ENCODE assay signal across 3 cellular contexts in genomic region chr11:45102361-45102809, GRCh38.
TF ChIP-seq lines count a peak whose summit lies in the region.

No MANE protein-coding gene starts in this region.

TF ChIP-seq in SK-N-SH, 30 proteins besides CTCF, POLR2A, EP300 and RAD21:
- TF ChIP-seq SMC3 (IDR thresholded peaks at IDR 0.05; ENCODE audit: low read depth, low read length) (no peak), NFIC (IDR thresholded peaks at IDR 0.05; ENCODE audit: borderline replicate concordance) (no peak), RCOR1 (IDR thresholded peaks at IDR 0.05; ENCODE audit: low read length) (no peak), JUND (IDR thresholded peaks at IDR 0.05) (no peak), RFX5 (IDR thresholded peaks at IDR 0.05; ENCODE audit: low read length) (no peak), SIN3A (IDR thresholded peaks at IDR 0.05; ENCODE audit: borderline replicate concordance, low read depth, low read length) (no peak), TCF12 (IDR thresholded peaks at IDR 0.05) (no peak), GATA2 (CRISPR knock-in tag; IDR thresholded peaks at IDR 0.05) (no peak), FOXJ3 (CRISPR knock-in tag; IDR thresholded peaks at IDR 0.05) (no peak), MAX (IDR thresholded peaks at IDR 0.05; ENCODE audit: low read depth) (no peak), PBX3 (IDR thresholded peaks at IDR 0.05) (no peak), IRF3 (IDR thresholded peaks at IDR 0.05; ENCODE audit: low read depth, low read length) (no peak), FOXM1 (IDR thresholded peaks at IDR 0.05; ENCODE audit: low read depth) (no peak), MEF2A (IDR thresholded peaks at IDR 0.05; ENCODE audit: borderline replicate concordance, low read depth) (no peak), NRF1 (IDR thresholded peaks at IDR 0.05; ENCODE audit: low read depth, low read length) (no peak), POLR2AphosphoS5 (IDR thresholded peaks at IDR 0.05; ENCODE audit: low read depth, low read length) (no peak), TAF1 (IDR thresholded peaks at IDR 0.05; ENCODE audit: borderline replicate concordance, low read depth, low read length) (no peak)

TF ChIP-seq in SK-N-SH treated with all-trans-retinoic acid at 6 μM for 48 hours, 23 proteins besides CTCF, POLR2A, EP300 and RAD21:
- no peak for TF ChIP-seq GLIS3 (CRISPR knock-in tag; IDR thresholded peaks at IDR 0.05)
- no peak for TF ChIP-seq CREB5 (CRISPR knock-in tag; IDR thresholded peaks at IDR 0.05; ENCODE audit: low read depth)
- TF ChIP-seq TCF4 (CRISPR knock-in tag; IDR thresholded peaks at IDR 0.05; ENCODE audit: borderline replicate concordance): no peak
- no peak for TF ChIP-seq PATZ1 (CRISPR knock-in tag; IDR thresholded peaks at IDR 0.05; ENCODE audit: borderline replicate concordance)
- TF ChIP-seq RARB (CRISPR knock-in tag; IDR thresholded peaks at IDR 0.05): no peak

TF ChIP-seq in GM12878, 131 proteins besides CTCF, POLR2A, EP300 and RAD21:
- TF ChIP-seq PBX3 (IDR thresholded peaks at IDR 0.05; ENCODE audit: insufficient replicate concordance, low read depth, low read length): no peak
- TF ChIP-seq RB1 (IDR thresholded peaks at IDR 0.05; ENCODE audit: borderline replicate concordance): no peak
- TF ChIP-seq ZNF217 (IDR thresholded peaks at IDR 0.05): no peak
- TF ChIP-seq POLR2AphosphoS2 (IDR thresholded peaks at IDR 0.05; ENCODE audit: low read depth, low read length): no peak
- no peak for TF ChIP-seq SKIL (IDR thresholded peaks at IDR 0.05; ENCODE audit: low read depth, poor library complexity, severe bottlenecking)
- TF ChIP-seq SUPT20H (IDR thresholded peaks at IDR 0.05; ENCODE audit: borderline replicate concordance, control insufficient read depth, low read depth, low read length): no peak
- TF ChIP-seq RCOR1 (conservative IDR thresholded peaks at IDR 0.05; ENCODE audit: low read depth, low read length): no peak
- TF ChIP-seq TBL1XR1 (IDR thresholded peaks at IDR 0.05; ENCODE audit: low read depth, low read length): no peak
- TF ChIP-seq RAD51 (IDR thresholded peaks at IDR 0.05): no peak
- TF ChIP-seq BCL3 (IDR thresholded peaks at IDR 0.05; ENCODE audit: borderline replicate concordance, insufficient read depth, low read depth, low read length, poor library complexity, severe bottlenecking): no peak
- TF ChIP-seq E2F4 (IDR thresholded peaks at IDR 0.05; ENCODE audit: low read depth, low read length): no peak
- no peak for TF ChIP-seq BCLAF1 (IDR thresholded peaks at IDR 0.05)
- no peak for TF ChIP-seq NR2C1 (IDR thresholded peaks at IDR 0.05)
